Comparison of ENCODE assay signal across 8 cellular contexts in the genomic region with DNA sequence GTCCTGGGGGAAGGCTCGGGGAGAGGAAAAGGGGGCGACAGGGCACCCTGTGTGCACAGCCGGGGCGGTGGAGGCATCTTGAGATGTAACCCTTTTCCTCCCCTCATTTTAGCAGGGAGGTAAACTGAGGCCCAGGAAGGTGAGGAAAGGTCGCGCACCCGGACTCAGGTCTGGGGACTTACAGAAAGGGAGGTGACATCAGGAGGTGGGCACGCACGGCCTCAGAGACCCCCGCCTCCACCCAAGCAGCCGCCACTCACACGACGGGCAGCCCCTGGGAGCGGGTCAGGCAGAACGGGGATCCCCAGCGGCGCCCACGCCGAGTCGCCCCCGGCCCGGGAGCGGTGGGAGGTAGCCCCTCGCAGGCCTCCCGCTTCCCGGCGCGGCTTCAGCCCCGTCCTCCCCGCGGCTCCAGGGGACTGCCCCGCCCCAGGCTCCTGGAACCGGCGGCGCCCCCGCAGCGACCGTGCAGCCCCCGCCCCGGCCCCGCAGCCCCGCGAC. TPM values are rescaled to one million over a fixed set of nuclear protein-coding genes. Genes with fewer than 3 reads are reported as not detected.
DNase-seq lines count a peak whose midpoint lies in the region; ATAC-seq, FAIRE-seq and TF ChIP-seq lines count a peak whose summit lies in the region.

No MANE protein-coding gene starts in this region.

- peak overlapping the region; percentile 62 for H3K4me3 ChIP-seq in GM12864 (ENCODE audit: low read depth, low read length)
- H3K4me3 ChIP-seq in WI38 (ENCODE audit: low read depth, low read length), result peak overlapping the region; percentile 86
- peak overlapping the region; percentile 94 for H3K4me3 ChIP-seq in left ventricle myocardium inferior
- peak overlapping the region; percentile 84 to 96 for H3K4me3 ChIP-seq in small intestine (ENCODE audit: low read depth in 1 of 2, low read length in 2 of 2)

- intact Hi-C loops in left ventricle myocardium inferior (cut with micrococcal nuclease), result loop anchor here (5.0 kb wide), 1 partner anchor 32 kb away; no protein-coding TSS in a partner anchor

- H3K27me3 ChIP-seq in left ventricle myocardium inferior (ENCODE audit: low read depth) (peaks cover under 1% of the 10 kb centered on the region), small intestine (ENCODE audit: control insufficient read depth in 2 of 2, insufficient read depth in 2 of 2, low read length in 2 of 2) (no peaks in the 10 kb centered on the region)

- FAIRE-seq in small intestine (lab: Jason Lieb, UNC), result no peak

- no peak for TF ChIP-seq CTCF in GM12864 (IDR thresholded peaks at IDR 0.05; ENCODE audit: low read depth, low read length, missing control alignments)
- no peak for TF ChIP-seq CTCF in WI38 (IDR thresholded peaks at IDR 0.05; ENCODE audit: low read depth, low read length)
- no peak for TF ChIP-seq CTCF in left ventricle myocardium inferior (IDR thresholded peaks at IDR 0.05; ENCODE audit: borderline replicate concordance)

- H3K27ac ChIP-seq in left ventricle myocardium inferior (replicated peaks) (peak overlapping the region; percentile 93), small intestine (ENCODE audit: low read depth in 1 of 2, low read length in 1 of 2) (peak overlapping the region; percentile 34 to 74)

- WGBS in small intestine, 3 donors, result 1% methylated on average over 28 to 43 of the region's 43 CpGs

- peaks cover 34% of the 10 kb centered on the region for H3K4me1 ChIP-seq in left ventricle myocardium inferior
- H3K4me1 ChIP-seq in small intestine (ENCODE audit: control insufficient read depth in 2 of 2, insufficient read depth in 1 of 2, low read depth in 1 of 2, low read length in 1 of 2), result no peaks in the 10 kb centered on the region

- H3K9me3 ChIP-seq in left ventricle myocardium inferior (replicated peaks) (no peaks in the 10 kb centered on the region), small intestine (ENCODE audit: control insufficient read depth, low read depth) (no peaks in the 10 kb centered on the region)

- peaks cover 7% of the 10 kb centered on the region for H3K36me3 ChIP-seq in left ventricle myocardium inferior
- no peaks in the 10 kb centered on the region for H3K36me3 ChIP-seq in small intestine (ENCODE audit: control insufficient read depth in 2 of 2, insufficient read depth in 2 of 2, low read length in 2 of 2)

- no peak for DNase-seq in GM12864 (ENCODE audit: low read depth)
- DNase-seq in left ventricle myocardium inferior, result no peak
- DNase-seq in small intestine, result no peak
- DNase-seq in NK-92 (lab: John Stamatoyannopoulos, UW; ENCODE audit: unreplicated experiment), result no peak
- no peak for DNase-seq in DMS 273 treated with DMSO at 0.1 percent for 48 hours (lab: John Stamatoyannopoulos, UW)

- ATAC-seq in HG02759 (IDR thresholded peaks at IDR 0.05; ENCODE audit: unreplicated experiment) (peak; percentile 24), HG03521 (IDR thresholded peaks at IDR 0.05; ENCODE audit: unreplicated experiment) (no peak)

RNA-seq across cellular contexts. Expression of gene PIP5K1C, which starts 0.5 kb away (rescaled TPM):
- 31.6 TPM for total RNA-seq in left ventricle myocardium inferior
- 10 to 100 TPM in 2 of 3 donors, 1 to 10 TPM in 1; 7.3 to 16.6 (median 10.5) TPM for polyA plus RNA-seq in small intestine

RNA-seq across cellular contexts. Expression of gene TJP3, which starts 8.4 kb away (rescaled TPM):
- not detected for total RNA-seq in left ventricle myocardium inferior
- 100 to 1,000 TPM in 2 of 3 donors, 10 to 100 TPM in 1; 74.5 to 385 (median 285) TPM for polyA plus RNA-seq in small intestine
